1 cellular context compared by ENCODE assay signal in genomic region chr7:78879206-78879605, GRCh38.
TF ChIP-seq lines count a peak whose summit lies in the region.

No MANE protein-coding gene starts in this region.

TF ChIP-seq in GM23338, 12 proteins besides CTCF, POLR2A, EP300 and RAD21 (continued from another document):
- no peak for TF ChIP-seq ZNF462 (CRISPR knock-in tag; IDR thresholded peaks at IDR 0.05)
- TF ChIP-seq, protein P1, sequence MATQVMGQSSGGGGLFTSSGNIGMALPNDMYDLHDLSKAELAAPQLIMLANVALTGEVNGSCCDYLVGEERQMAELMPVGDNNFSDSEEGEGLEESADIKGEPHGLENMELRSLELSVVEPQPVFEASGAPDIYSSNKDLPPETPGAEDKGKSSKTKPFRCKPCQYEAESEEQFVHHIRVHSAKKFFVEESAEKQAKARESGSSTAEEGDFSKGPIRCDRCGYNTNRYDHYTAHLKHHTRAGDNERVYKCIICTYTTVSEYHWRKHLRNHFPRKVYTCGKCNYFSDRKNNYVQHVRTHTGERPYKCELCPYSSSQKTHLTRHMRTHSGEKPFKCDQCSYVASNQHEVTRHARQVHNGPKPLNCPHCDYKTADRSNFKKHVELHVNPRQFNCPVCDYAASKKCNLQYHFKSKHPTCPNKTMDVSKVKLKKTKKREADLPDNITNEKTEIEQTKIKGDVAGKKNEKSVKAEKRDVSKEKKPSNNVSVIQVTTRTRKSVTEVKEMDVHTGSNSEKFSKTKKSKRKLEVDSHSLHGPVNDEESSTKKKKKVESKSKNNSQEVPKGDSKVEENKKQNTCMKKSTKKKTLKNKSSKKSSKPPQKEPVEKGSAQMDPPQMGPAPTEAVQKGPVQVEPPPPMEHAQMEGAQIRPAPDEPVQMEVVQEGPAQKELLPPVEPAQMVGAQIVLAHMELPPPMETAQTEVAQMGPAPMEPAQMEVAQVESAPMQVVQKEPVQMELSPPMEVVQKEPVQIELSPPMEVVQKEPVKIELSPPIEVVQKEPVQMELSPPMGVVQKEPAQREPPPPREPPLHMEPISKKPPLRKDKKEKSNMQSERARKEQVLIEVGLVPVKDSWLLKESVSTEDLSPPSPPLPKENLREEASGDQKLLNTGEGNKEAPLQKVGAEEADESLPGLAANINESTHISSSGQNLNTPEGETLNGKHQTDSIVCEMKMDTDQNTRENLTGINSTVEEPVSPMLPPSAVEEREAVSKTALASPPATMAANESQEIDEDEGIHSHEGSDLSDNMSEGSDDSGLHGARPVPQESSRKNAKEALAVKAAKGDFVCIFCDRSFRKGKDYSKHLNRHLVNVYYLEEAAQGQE (IDR thresholded peaks at IDR 0.05; ENCODE audit: unreplicated experiment) = no peak
- TF ChIP-seq ZNF114 (CRISPR knock-in tag; IDR thresholded peaks at IDR 0.05) = no peak
